19 cellular contexts compared by ENCODE assay signal in genomic region chr18:31209041-31209440, GRCh38. TPM values are rescaled to one million over a fixed set of nuclear protein-coding genes. Genes with fewer than 3 reads are reported as not detected.
DNase-seq lines count a peak whose midpoint lies in the region; ATAC-seq, FAIRE-seq and TF ChIP-seq lines count a peak whose summit lies in the region.
"Had no signal": no experiment of that assay in that cellular context is flagged by ENCODE, and none has a peak within 500 bp of the region (broad histone marks: within the 10 kb centered on the region; RNA-seq: fewer than 3 reads in every experiment).

No MANE protein-coding gene starts in this region.

- no peak overlapping the region for H3K9ac ChIP-seq in trophoblast cell (ENCODE audit: low read length)
- H3K9ac ChIP-seq: BLaER1 had no signal

- no peak overlapping the region for H3K18ac ChIP-seq in trophoblast cell (ENCODE audit: low read length)

- CTCF ChIA-PET in PC-9 (lab: Charles Lee) = interaction anchor here (0.7 kb wide), 1 partner anchor 211 kb away, joined by 3 read pairs; no protein-coding TSS in a partner anchor
- CTCF ChIA-PET in activated CD4-positive, alpha-beta T cell treated with anti-CD3 and anti-CD28 coated beads for 36 hours (lab: Charles Lee) = no interaction called here

- H3K14ac ChIP-seq in trophoblast cell (ENCODE audit: low read length) = no peak overlapping the region

- no peaks in the 10 kb centered on the region for H3K9me2 ChIP-seq in PC-9 (ENCODE audit: insufficient read depth)

- no peak overlapping the region for H3K4me3 Mint-ChIP-seq in activated CD4-positive, alpha-beta T cell treated with anti-CD3 and anti-CD28 coated beads for 36 hours
- H3K4me3 Mint-ChIP-seq: CD8-positive, alpha-beta memory T cell; HFFc6 had no signal

- H3K9me3 ChIP-seq in PC-9 (ENCODE audit: insufficient read depth, low read depth) (no peaks in the 10 kb centered on the region), trophoblast cell (ENCODE audit: insufficient read depth, low read depth, low read length) (no peaks in the 10 kb centered on the region)
- H3K9me3 ChIP-seq: BLaER1, Caco-2 had no signal

- no peak overlapping the region for H4K12ac ChIP-seq in trophoblast cell (ENCODE audit: low read depth, low read length)

- H3F3A ChIP-seq in PC-9 (ENCODE audit: insufficient read depth, low read depth) = peaks cover 17% of the 10 kb centered on the region; the same call in 1 of the 2 replicates

- no peak overlapping the region for H3K4ac ChIP-seq in trophoblast cell (ENCODE audit: low read depth, low read length)

- H3K79me2 ChIP-seq in PC-9 (ENCODE audit: low read depth) = no peaks in the 10 kb centered on the region
- H3K79me2 ChIP-seq in trophoblast cell (ENCODE audit: control insufficient read depth, insufficient read depth, low read length, poor library complexity) = no peaks in the 10 kb centered on the region

- no TSS peak for BruUV-seq in PC-9 (replicated peaks; lab: Mats Ljungman, UMichigan)

- no peak overlapping the region for H2BK12ac ChIP-seq in trophoblast cell (ENCODE audit: low read length)

- POLR2A ChIA-PET in PC-9 (lab: Charles Lee; ENCODE audit: unreplicated experiment) = interaction anchor here (0.5 kb wide), 1 partner anchor 211 kb away, joined by 6 read pairs; no protein-coding TSS in a partner anchor
- POLR2A ChIA-PET in activated CD4-positive, alpha-beta T cell treated with anti-CD3 and anti-CD28 coated beads for 36 hours (lab: Charles Lee) = interaction anchor here (0.6 kb wide), 1 partner anchor 59 kb away, joined by 9 read pairs; no protein-coding TSS in a partner anchor

- no peak overlapping the region for H2AK5ac ChIP-seq in trophoblast cell (ENCODE audit: low read length)

- H3K23ac ChIP-seq in trophoblast cell (ENCODE audit: low read length) = no peak overlapping the region

- no peaks in the 10 kb centered on the region for H3K4me1 Mint-ChIP-seq in activated CD4-positive, alpha-beta T cell treated with anti-CD3 and anti-CD28 coated beads for 36 hours
- H3K4me1 Mint-ChIP-seq: CD8-positive, alpha-beta memory T cell had no signal

- intact Hi-C loops in PC-9 (cut with micrococcal nuclease; ENCODE audit: unreplicated experiment) = no loop called here
- intact Hi-C loops in activated CD4-positive, alpha-beta T cell treated with anti-CD3 and anti-CD28 coated beads for 36 hours (cut with DNase I, micrococcal nuclease) = no loop called here

- DNase-seq in GM19239 (ENCODE audit: insufficient read length, low spot score) (no peak), PC-9 (peak in 1 of 2 experiments; percentile 73), kidney tubule cell (ENCODE audit: low spot score) (peak; percentile 42), trophoblast cell (peak; percentile 41 to 70), cerebellum (ENCODE audit: low spot score) (no peak), NCI-H1092 (lab: John Stamatoyannopoulos, UW) (no peak)
- no peak for DNase-seq in activated CD4-positive, alpha-beta T cell treated with anti-CD3 and anti-CD28 coated beads for 36 hours
- DNase-seq: 8988T; AML-193; Caco-2; CD8-positive, alpha-beta memory T cell; DND-41; GDM1; HCEC 1CT; HFFc6 had no signal

- H2BK120ac ChIP-seq in trophoblast cell (ENCODE audit: insufficient read depth, low read length, poor library complexity) = no peak overlapping the region

- no peak overlapping the region for H2AFZ ChIP-seq in PC-9
- H2AFZ ChIP-seq in trophoblast cell (ENCODE audit: insufficient read depth, low read length, poor library complexity) = no peak overlapping the region

- no peak overlapping the region for H4K8ac ChIP-seq in trophoblast cell (ENCODE audit: low read depth, low read length)

- no peak overlapping the region for H3K27ac ChIP-seq in PC-9
- no peak overlapping the region for H3K27ac ChIP-seq in trophoblast cell (ENCODE audit: low read depth, low read length)
- H3K27ac ChIP-seq: BLaER1 had no signal

- peaks cover 5% of the 10 kb centered on the region for H3K79me1 ChIP-seq in trophoblast cell (ENCODE audit: low read length)

- TF ChIP-seq CTCF in PC-9 (conservative IDR thresholded peaks at IDR 0.05) = no peak

- H2BK5ac ChIP-seq in trophoblast cell (ENCODE audit: low read depth, low read length, poor library complexity) = no peak overlapping the region

- WGBS in trophoblast cell (ENCODE audit: extremely low coverage, insufficient coverage, insufficient read length) = no CpG with 5 or more reads among the region's 4 CpGs

- no peak overlapping the region for H4K91ac ChIP-seq in trophoblast cell (ENCODE audit: low read depth, low read length)

- H3K27ac Mint-ChIP-seq in activated CD4-positive, alpha-beta T cell treated with anti-CD3 and anti-CD28 coated beads for 36 hours = no peak overlapping the region
- H3K27ac Mint-ChIP-seq: CD8-positive, alpha-beta memory T cell; HFFc6 had no signal

- H3K4me1 ChIP-seq in PC-9 (replicated peaks; ENCODE audit: insufficient read depth) (peaks cover 26% of the 10 kb centered on the region), trophoblast cell (ENCODE audit: control insufficient read depth in 1 of 2, insufficient read depth in 2 of 2, low read length in 2 of 2) (peaks cover 3 to 17% of the 10 kb centered on the region in 2 experiments)

- peaks cover 2% of the 10 kb centered on the region for H3K9me3 Mint-ChIP-seq in activated CD4-positive, alpha-beta T cell treated with anti-CD3 and anti-CD28 coated beads for 36 hours (ENCODE audit: low read depth)

- H3K27me3 ChIP-seq in PC-9 (ENCODE audit: insufficient read depth, low read depth) = no peaks in the 10 kb centered on the region
- no peaks in the 10 kb centered on the region for H3K27me3 ChIP-seq in trophoblast cell (ENCODE audit: insufficient read depth, low read length)
- H3K27me3 ChIP-seq: BLaER1 had no signal

- H3K4me3 ChIP-seq in PC-9 = no peak overlapping the region
- H3K4me3 ChIP-seq in trophoblast cell (ENCODE audit: low read depth, low read length) = no peak overlapping the region
- H3K4me3 ChIP-seq: BLaER1 had no signal

- peaks cover 2% of the 10 kb centered on the region for H3K27me3 Mint-ChIP-seq in activated CD4-positive, alpha-beta T cell treated with anti-CD3 and anti-CD28 coated beads for 36 hours
- H3K27me3 Mint-ChIP-seq: CD8-positive, alpha-beta memory T cell had no signal

- 0 out of 2 replicates have a peak overlapping the region, but pooled peaks have one; percentile 3 for H3K4me2 ChIP-seq in PC-9
- H3K4me2 ChIP-seq in trophoblast cell (ENCODE audit: low read length) = no peak overlapping the region
- H3K4me2 ChIP-seq: BLaER1 had no signal

- ATAC-seq in activated CD4-positive, alpha-beta T cell treated with anti-CD3 and anti-CD28 coated beads for 36 hours = no peak

- peak; percentile 33 for FAIRE-seq in GM19239 (lab: Jason Lieb, UNC)
- FAIRE-seq: GM12892, H1, HTR-8/SVneo had no signal

- H3K36me3 Mint-ChIP-seq in activated CD4-positive, alpha-beta T cell treated with anti-CD3 and anti-CD28 coated beads for 36 hours (ENCODE audit: low read depth) = no peaks in the 10 kb centered on the region
- H3K36me3 Mint-ChIP-seq: CD8-positive, alpha-beta memory T cell had no signal

- H4K20me1 ChIP-seq in PC-9 (ENCODE audit: insufficient read depth) = no peaks in the 10 kb centered on the region
- H4K20me1 ChIP-seq: BLaER1 had no signal

- H3K36me3 ChIP-seq in PC-9 (ENCODE audit: low read depth) = no peaks in the 10 kb centered on the region
- no peaks in the 10 kb centered on the region for H3K36me3 ChIP-seq in trophoblast cell (ENCODE audit: control insufficient read depth in 1 of 2, insufficient read depth in 2 of 2, low read length in 2 of 2)
- H3K36me3 ChIP-seq: BLaER1 had no signal

RNA-seq across cellular contexts. Expression of gene DSC1, which starts 46.4 kb away (rescaled TPM):
- 0.09 and 0.10 TPM in 2 replicates for total RNA-seq in PC-9 (2021)
- polyA plus RNA-seq in trophoblast cell (2013) = 0.29 and 0.31 TPM in 2 replicates
- not detected for total RNA-seq in cerebellum
- total RNA-seq in activated CD4-positive, alpha-beta T cell treated with anti-CD3 and anti-CD28 coated beads for 36 hours = under 1 TPM in 1 of 2 experiments, not detected in 1; 0.05 TPM
- total RNA-seq: H1, HFFc6 had no signal

Comparison
In these comparisons a context has a peak if more than half of its experiments do, and no peak if none do; other contexts are left out.
1. DNase-seq: peak in kidney tubule cell (single experiment) and trophoblast cell (2 of 2); none in GM19239 (single experiment), cerebellum (single experiment), NCI-H1092 (single experiment) and activated CD4-positive, alpha-beta T cell treated with anti-CD3 and anti-CD28 coated beads for 36 hours (single experiment).